ENCODE assay signal across 16 cellular contexts in genomic region chr5:109281136-109281690, GRCh38.
A peak's percentile ranks its signal among the peaks of the same experiment; 100 is the strongest.
DNase-seq lines count a peak whose midpoint lies in the region; ATAC-seq, FAIRE-seq and TF ChIP-seq lines count a peak whose summit lies in the region.
"Had no signal": no experiment of that assay in that cellular context is flagged by ENCODE, and none has a peak within 500 bp of the region (broad histone marks: within the 10 kb centered on the region; RNA-seq: fewer than 3 reads in every experiment).

No MANE protein-coding gene starts in this region.

- no TSS peak for BruUV-seq in K562 (replicated peaks; lab: Mats Ljungman, UMichigan)

- intact Hi-C loops in K562 (cut with micrococcal nuclease): no loop called here
- intact Hi-C loops in natural killer cell (cut with micrococcal nuclease): no loop called here
- intact Hi-C loops in activated CD4-positive, alpha-beta T cell treated with anti-CD3 and anti-CD28 coated beads for 36 hours (cut with DNase I, micrococcal nuclease): no loop called here
- intact Hi-C loops in naive thymus-derived CD4-positive, alpha-beta T cell (cut with micrococcal nuclease): no loop called here

- DNase-seq in DMS153 (lab: John Stamatoyannopoulos, UW) (peak; percentile 63), NCI-H1105 (lab: John Stamatoyannopoulos, UW) (peak; percentile 55), NCI-H345 (lab: John Stamatoyannopoulos, UW) (peak; percentile 94), K562 (ENCODE audit: extremely low read depth in 1 of 4, low spot score in 3 of 4) (no peak), natural killer cell (no peak), osteocyte (ENCODE audit: extremely low spot score, unreplicated experiment) (no peak)
- no peak for DNase-seq in activated CD4-positive, alpha-beta T cell treated with anti-CD3 and anti-CD28 coated beads for 36 hours
- DNase-seq in naive thymus-derived CD4-positive, alpha-beta T cell: no peak
- DNase-seq: activated CD4-positive, alpha-beta T cell treated with anti-CD3 and anti-CD28 coated beads for 1 hour; cerebellar nuclear complex had no signal

- no peaks in the 10 kb centered on the region for H3K9me3 ChIP-seq in K562 (replicated peaks; ENCODE audit: control insufficient read depth, insufficient read depth, low read depth, low read length)
- peaks cover 0 to 3% (median 0%) of the 10 kb centered on the region in 3 experiments for H3K9me3 ChIP-seq in naive thymus-derived CD4-positive, alpha-beta T cell (ENCODE audit: control insufficient read depth in 2 of 3, low read length in 3 of 3)

- peaks cover 38% of the 10 kb centered on the region for H3K36me3 Mint-ChIP-seq in natural killer cell
- H3K36me3 Mint-ChIP-seq in osteocyte (ENCODE audit: unreplicated experiment): peaks cover 11% of the 10 kb centered on the region
- peaks cover 19% of the 10 kb centered on the region for H3K36me3 Mint-ChIP-seq in activated CD4-positive, alpha-beta T cell treated with anti-CD3 and anti-CD28 coated beads for 36 hours (ENCODE audit: low read depth)
- peaks cover 0 to 67% (median 53%) of the 10 kb centered on the region in 5 donors for H3K36me3 Mint-ChIP-seq in naive thymus-derived CD4-positive, alpha-beta T cell

- no peaks in the 10 kb centered on the region for H3K9me1 ChIP-seq in K562 (ENCODE audit: control insufficient read depth, insufficient read depth, low read length)

- no peaks in the 10 kb centered on the region for H3K27me3 ChIP-seq in K562 (ENCODE audit: control insufficient read depth in 2 of 2, insufficient read depth in 2 of 2, low read length in 2 of 2)
- no peaks in the 10 kb centered on the region for H3K27me3 ChIP-seq in naive thymus-derived CD4-positive, alpha-beta T cell (ENCODE audit: control insufficient read depth in 2 of 2, insufficient read depth in 2 of 2, low read length in 2 of 2)
- H3K27me3 ChIP-seq: hepatocyte had no signal

- in situ Hi-C loops in K562 (cut with MboI): no loop called here

- H3K36me3 ChIP-seq in K562 (ENCODE audit: control insufficient read depth, insufficient read depth, low read length): no peaks in the 10 kb centered on the region
- no peaks in the 10 kb centered on the region for H3K36me3 ChIP-seq in naive thymus-derived CD4-positive, alpha-beta T cell (ENCODE audit: control insufficient read depth in 2 of 3, insufficient read depth in 3 of 3, low read length in 3 of 3)

- H3K4me3 Mint-ChIP-seq in natural killer cell (no peak overlapping the region), osteocyte (ENCODE audit: unreplicated experiment) (no peak overlapping the region)
- H3K4me3 Mint-ChIP-seq in activated CD4-positive, alpha-beta T cell treated with anti-CD3 and anti-CD28 coated beads for 36 hours: no peak overlapping the region
- H3K4me3 Mint-ChIP-seq in naive thymus-derived CD4-positive, alpha-beta T cell: no peak overlapping the region
- H3K4me3 Mint-ChIP-seq: nephron; T-helper 2 cell treated with Interferon-gamma antibody and Interleukin-4, amounts not matched to agents 5 μg/mL and 100 μg/mL, for 36 hours had no signal

- TF ChIP-seq RAD21 in K562 (CRISPR knock-in tag; conservative IDR thresholded peaks at IDR 0.05 in 1 of 2, IDR thresholded peaks at IDR 0.05 in 1 of 2): no peak

- no peak overlapping the region for H3K27ac Mint-ChIP-seq in natural killer cell
- H3K27ac Mint-ChIP-seq in osteocyte (ENCODE audit: unreplicated experiment): no peak overlapping the region
- H3K27ac Mint-ChIP-seq in activated CD4-positive, alpha-beta T cell treated with anti-CD3 and anti-CD28 coated beads for 36 hours: no peak overlapping the region
- H3K27ac Mint-ChIP-seq in naive thymus-derived CD4-positive, alpha-beta T cell: no peak overlapping the region
- H3K27ac Mint-ChIP-seq: nephron; progenitor cell of endocrine pancreas; T-helper 2 cell treated with Interferon-gamma antibody and Interleukin-4, amounts not matched to agents 5 μg/mL and 100 μg/mL, for 36 hours had no signal

- H3K27me3 Mint-ChIP-seq in natural killer cell (ENCODE audit: low read depth in 2 of 2): peaks cover 0 to 5% of the 10 kb centered on the region in 2 donors
- no peaks in the 10 kb centered on the region for H3K27me3 Mint-ChIP-seq in osteocyte (ENCODE audit: unreplicated experiment)
- no peaks in the 10 kb centered on the region for H3K27me3 Mint-ChIP-seq in activated CD4-positive, alpha-beta T cell treated with anti-CD3 and anti-CD28 coated beads for 36 hours
- no peaks in the 10 kb centered on the region for H3K27me3 Mint-ChIP-seq in naive thymus-derived CD4-positive, alpha-beta T cell
- H3K27me3 Mint-ChIP-seq: progenitor cell of endocrine pancreas had no signal

- no peak for TF ChIP-seq POLR2A in K562 (conservative IDR thresholded peaks at IDR 0.05)

- no peak overlapping the region for H2AFZ ChIP-seq in K562 (ENCODE audit: low read depth, low read length)
- H2AFZ ChIP-seq: hepatocyte had no signal

- no peak overlapping the region for H3K9ac ChIP-seq in K562 (ENCODE audit: insufficient read depth in 1 of 2, low read depth in 2 of 2, low read length in 2 of 2)

- H3K79me2 ChIP-seq in K562 (ENCODE audit: control insufficient read depth, insufficient read depth, low read length): no peaks in the 10 kb centered on the region
- H3K79me2 ChIP-seq: hepatocyte had no signal

- no peaks in the 10 kb centered on the region for H3K4me1 ChIP-seq in K562 (replicated peaks in 1 of 2; ENCODE audit: control insufficient read depth in 2 of 2, insufficient read depth in 2 of 2, low read length in 2 of 2)
- no peaks in the 10 kb centered on the region for H3K4me1 ChIP-seq in naive thymus-derived CD4-positive, alpha-beta T cell (ENCODE audit: control insufficient read depth in 2 of 2, insufficient read depth in 2 of 2, low read length in 2 of 2)

- FAIRE-seq in K562 (lab: Jason Lieb, UNC): no peak
- FAIRE-seq: keratinocyte had no signal

- no peaks in the 10 kb centered on the region for H3K4me1 Mint-ChIP-seq in natural killer cell
- H3K4me1 Mint-ChIP-seq in osteocyte (ENCODE audit: unreplicated experiment): no peaks in the 10 kb centered on the region
- H3K4me1 Mint-ChIP-seq in activated CD4-positive, alpha-beta T cell treated with anti-CD3 and anti-CD28 coated beads for 36 hours: no peaks in the 10 kb centered on the region
- H3K4me1 Mint-ChIP-seq in naive thymus-derived CD4-positive, alpha-beta T cell: no peaks in the 10 kb centered on the region
- H3K4me1 Mint-ChIP-seq: nephron had no signal

- TF ChIP-seq CTCF in K562 (IDR thresholded peaks at IDR 0.05 in 2 of 3, conservative IDR thresholded peaks at IDR 0.05 in 1 of 3; ENCODE audit: insufficient read depth in 2 of 3, low read depth in 1 of 3, low read length in 3 of 3) (no peak), natural killer cell (IDR thresholded peaks at IDR 0.05) (no peak), osteocyte (IDR thresholded peaks at IDR 0.05) (no peak)

- CTCF ChIA-PET in K562 (lab: Yijun Ruan, JAX; ENCODE audit: low intra/inter-chr PET ratio): no interaction called here
- CTCF ChIA-PET in activated CD4-positive, alpha-beta T cell treated with anti-CD3 and anti-CD28 coated beads for 36 hours (lab: Charles Lee): interaction anchor here (0.6 kb wide), 1 partner anchor 200 kb away, joined by 3 read pairs; no protein-coding TSS in a partner anchor
- CTCF ChIA-PET in naive thymus-derived CD4-positive, alpha-beta T cell (lab: Charles Lee): interaction anchor here (0.6 kb wide), 2 partner anchors 138 to 162 kb away, joined by 3 read pairs; no protein-coding TSS in a partner anchor

- POLR2A ChIA-PET in K562 (lab: Yijun Ruan, JAX): interaction anchor here (0.7 to 1.2 kb wide), 2 partner anchors 13 to 644 kb away, joined by 3 read pairs; no protein-coding TSS in a partner anchor
- POLR2A ChIA-PET in activated CD4-positive, alpha-beta T cell treated with anti-CD3 and anti-CD28 coated beads for 36 hours (lab: Charles Lee): no interaction called here
- POLR2A ChIA-PET in naive thymus-derived CD4-positive, alpha-beta T cell (lab: Charles Lee): no interaction called here

- no peaks in the 10 kb centered on the region for H4K20me1 ChIP-seq in K562 (replicated peaks; ENCODE audit: control insufficient read depth, insufficient read depth, low read length)

- H3K4me3 ChIP-seq in K562: no peak overlapping the region
- no peak overlapping the region for H3K4me3 ChIP-seq in naive thymus-derived CD4-positive, alpha-beta T cell (ENCODE audit: low read length)
- H3K4me3 ChIP-seq: hepatocyte, skin epidermis had no signal

- no peak overlapping the region for H3K27ac ChIP-seq in K562 (ENCODE audit: extremely low read depth, low read depth, low read length)
- H3K27ac ChIP-seq in naive thymus-derived CD4-positive, alpha-beta T cell (ENCODE audit: low read depth, low read length): no peak overlapping the region
- H3K27ac ChIP-seq: hepatocyte, skin epidermis had no signal

- TF ChIP-seq EP300 in K562 (IDR thresholded peaks at IDR 0.05; ENCODE audit: low read length): no peak

- no peak overlapping the region for H3K4me2 ChIP-seq in K562 (ENCODE audit: insufficient read depth, low read length)
- H3K4me2 ChIP-seq: hepatocyte had no signal

- ATAC-seq in K562: no peak
- no peak for ATAC-seq in natural killer cell
- no peak for ATAC-seq in activated CD4-positive, alpha-beta T cell treated with anti-CD3 and anti-CD28 coated beads for 36 hours
- ATAC-seq in naive thymus-derived CD4-positive, alpha-beta T cell: no peak

- 0% methylated on average over 3 of the region's 3 CpGs for WGBS in K562 (ENCODE audit: insufficient coverage, low coverage, missing lambda C conversion rate)

- H3K9me3 Mint-ChIP-seq in natural killer cell (peaks cover 11 to 13% of the 10 kb centered on the region in 2 donors), osteocyte (ENCODE audit: unreplicated experiment) (peaks cover 23% of the 10 kb centered on the region)
- peaks cover 16% of the 10 kb centered on the region for H3K9me3 Mint-ChIP-seq in activated CD4-positive, alpha-beta T cell treated with anti-CD3 and anti-CD28 coated beads for 36 hours (ENCODE audit: low read depth)
- peaks cover 3 to 29% (median 18%) of the 10 kb centered on the region in 11 donors for H3K9me3 Mint-ChIP-seq in naive thymus-derived CD4-positive, alpha-beta T cell

TF ChIP-seq in K562, 482 proteins besides CTCF, POLR2A, EP300 and RAD21:
- TF ChIP-seq NFIC (IDR thresholded peaks at IDR 0.05) (peak; percentile 46), NONO (IDR thresholded peaks at IDR 0.05; ENCODE audit: low read depth in 2 of 2, low read length in 1 of 2) (no peak), BRD4 (IDR thresholded peaks at IDR 0.05) (no peak), GABPA (tag; conservative IDR thresholded peaks at IDR 0.05; ENCODE audit: low read depth) (no peak), FUS (optimal IDR thresholded peaks at IDR 0.05; ENCODE audit: low read depth, low read length) (no peak), ZFP1 (CRISPR knock-in tag; IDR thresholded peaks at IDR 0.05) (no peak)
TF ChIP-seq in K562: peak in this region for 1.

Comparison
In these comparisons a context has a peak if more than half of its experiments do, and no peak if none do; other contexts are left out.
1. DNase-seq: peak in DMS153 (single experiment), NCI-H1105 (single experiment) and NCI-H345 (single experiment); none in K562 (0 of 4), natural killer cell (single experiment), osteocyte (single experiment), activated CD4-positive, alpha-beta T cell treated with anti-CD3 and anti-CD28 coated beads for 36 hours (single experiment) and naive thymus-derived CD4-positive, alpha-beta T cell (0 of 9).